ENCODE assay signal across 1 cellular context in genomic region chr1:150979007-150979722, GRCh38.
TF ChIP-seq lines count a peak whose summit lies in the region.

No MANE protein-coding gene starts in this region.

TF ChIP-seq in HepG2, 621 proteins besides CTCF, POLR2A, EP300 and RAD21 (continued from another document and continues in another):
- peak; percentile 65 for TF ChIP-seq ZNF770 (CRISPR knock-in tag; IDR thresholded peaks at IDR 0.05)
- no peak for TF ChIP-seq ZNF615 (CRISPR knock-in tag; IDR thresholded peaks at IDR 0.05; ENCODE audit: borderline replicate concordance)
- no peak; the same call in 1 of the 2 replicates for TF ChIP-seq GMEB1 (CRISPR knock-in tag; IDR thresholded peaks at IDR 0.05; ENCODE audit: borderline replicate concordance)
- TF ChIP-seq ZNF17 (CRISPR knock-in tag; IDR thresholded peaks at IDR 0.05), result no peak
- no peak for TF ChIP-seq ZNF160 (CRISPR knock-in tag; IDR thresholded peaks at IDR 0.05)
- no peak for TF ChIP-seq FOXK1 (CRISPR knock-in tag; IDR thresholded peaks at IDR 0.05; ENCODE audit: borderline replicate concordance, low read depth)
- TF ChIP-seq CERS6 (CRISPR knock-in tag; IDR thresholded peaks at IDR 0.05), result no peak
- no peak for TF ChIP-seq PBX3 (CRISPR knock-in tag; IDR thresholded peaks at IDR 0.05; ENCODE audit: borderline replicate concordance)
- no peak for TF ChIP-seq ZNF75D (CRISPR knock-in tag; IDR thresholded peaks at IDR 0.05; ENCODE audit: borderline replicate concordance)
- TF ChIP-seq BCLAF1 (IDR thresholded peaks at IDR 0.05), result no peak
- no peak for TF ChIP-seq BORCS8-MEF2B (CRISPR knock-in tag; IDR thresholded peaks at IDR 0.05)
- TF ChIP-seq ATF5 (CRISPR knock-in tag; IDR thresholded peaks at IDR 0.05; ENCODE audit: low read depth), result no peak
- no peak for TF ChIP-seq CEBPZ (IDR thresholded peaks at IDR 0.05; ENCODE audit: low read length)
- TF ChIP-seq ARID3A (IDR thresholded peaks at IDR 0.05; ENCODE audit: low read depth, low read length), result no peak
- no peak for TF ChIP-seq ZNF558 (CRISPR knock-in tag; IDR thresholded peaks at IDR 0.05; ENCODE audit: borderline replicate concordance)
- TF ChIP-seq ZNF878 (CRISPR knock-in tag; IDR thresholded peaks at IDR 0.05), result no peak
- TF ChIP-seq MTF2 (CRISPR knock-in tag; IDR thresholded peaks at IDR 0.05; ENCODE audit: borderline replicate concordance), result no peak
- no peak for TF ChIP-seq ZNF766 (CRISPR knock-in tag; IDR thresholded peaks at IDR 0.05; ENCODE audit: borderline replicate concordance)
- no peak for TF ChIP-seq ZNF660 (CRISPR knock-in tag; IDR thresholded peaks at IDR 0.05; ENCODE audit: borderline replicate concordance, low read depth)
- peak; percentile 57; the same call in 1 of the 2 replicates for TF ChIP-seq KMT2B (CRISPR knock-in tag; IDR thresholded peaks at IDR 0.05)
- peak; percentile 53; the same call in 1 of the 2 replicates for TF ChIP-seq ZFP91 (CRISPR knock-in tag; IDR thresholded peaks at IDR 0.05; ENCODE audit: borderline replicate concordance)
- TF ChIP-seq ATF6 (CRISPR knock-in tag; conservative IDR thresholded peaks at IDR 0.05), result no peak
- no peak for TF ChIP-seq ZNF747 (CRISPR knock-in tag; IDR thresholded peaks at IDR 0.05; ENCODE audit: borderline replicate concordance)
- no peak for TF ChIP-seq ZNF576 (CRISPR knock-in tag; IDR thresholded peaks at IDR 0.05)
- no peak for TF ChIP-seq ZNF639 (CRISPR knock-in tag; conservative IDR thresholded peaks at IDR 0.05)
- TF ChIP-seq ZNF101 (CRISPR knock-in tag; IDR thresholded peaks at IDR 0.05; ENCODE audit: borderline replicate concordance, low read depth), result no peak
- no peak for TF ChIP-seq PAF1 (CRISPR knock-in tag; IDR thresholded peaks at IDR 0.05)
- no peak for TF ChIP-seq MEIS2 (CRISPR knock-in tag; IDR thresholded peaks at IDR 0.05)
- no peak for TF ChIP-seq ZNF414 (CRISPR knock-in tag; IDR thresholded peaks at IDR 0.05)
- TF ChIP-seq CCAR2 (optimal IDR thresholded peaks at IDR 0.05; ENCODE audit: low read depth, low read length), result no peak
- TF ChIP-seq NFYC (CRISPR knock-in tag; IDR thresholded peaks at IDR 0.05), result 0 out of 2 replicates have a peak, but pooled peaks have one; percentile 20
- TF ChIP-seq ZFP36 (IDR thresholded peaks at IDR 0.05; ENCODE audit: borderline replicate concordance, low read depth, low read length, partially characterized antibody), result no peak
- no peak for TF ChIP-seq ZBTB1 (CRISPR knock-in tag; IDR thresholded peaks at IDR 0.05; ENCODE audit: borderline replicate concordance)
- 0 out of 2 replicates have a peak, but pooled peaks have one; percentile 14 for TF ChIP-seq KDM5B (CRISPR knock-in tag; IDR thresholded peaks at IDR 0.05; ENCODE audit: borderline replicate concordance)
- peak; percentile 84; the same call in 1 of the 2 replicates for TF ChIP-seq ZNF124 (CRISPR knock-in tag; IDR thresholded peaks at IDR 0.05)
- TF ChIP-seq ZNF570 (CRISPR knock-in tag; IDR thresholded peaks at IDR 0.05; ENCODE audit: borderline replicate concordance), result no peak
